In the genomic region with DNA sequence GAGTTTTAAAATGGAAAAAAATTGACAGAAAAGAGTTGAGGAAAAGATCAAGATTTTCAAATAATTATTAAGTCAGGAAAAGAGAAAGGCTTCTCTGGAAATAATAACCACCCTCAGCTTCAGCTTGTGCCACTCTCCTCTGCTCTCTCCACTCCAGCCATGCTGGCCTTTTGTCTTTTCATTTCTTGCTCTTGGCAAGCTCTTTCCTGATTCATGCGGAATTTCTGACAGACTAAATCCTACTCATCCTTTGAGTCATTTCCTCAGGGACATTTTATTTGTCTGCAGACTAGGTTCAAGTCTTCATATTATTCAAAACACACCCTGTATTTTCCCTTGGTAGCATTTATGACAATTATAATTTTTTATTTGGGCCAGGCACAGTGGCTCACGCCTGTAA, we compare ENCODE assay signal across 1 cellular context.
TF ChIP-seq lines count a peak whose summit lies in the region.

No MANE protein-coding gene starts in this region.

TF ChIP-seq in HepG2, 621 proteins besides CTCF, POLR2A, EP300 and RAD21:
- TF ChIP-seq CCAR2 (optimal IDR thresholded peaks at IDR 0.05; ENCODE audit: low read depth, low read length) (no peak), MTA3 (CRISPR knock-in tag; IDR thresholded peaks at IDR 0.05) (no peak), MAF1 (CRISPR knock-in tag; IDR thresholded peaks at IDR 0.05; ENCODE audit: borderline replicate concordance) (no peak), GABPB1 (CRISPR knock-in tag; IDR thresholded peaks at IDR 0.05) (no peak), ZNF672 (CRISPR knock-in tag; IDR thresholded peaks at IDR 0.05) (no peak), BRCA1 (CRISPR knock-in tag; IDR thresholded peaks at IDR 0.05) (no peak)
- TF ChIP-seq, protein P1, sequence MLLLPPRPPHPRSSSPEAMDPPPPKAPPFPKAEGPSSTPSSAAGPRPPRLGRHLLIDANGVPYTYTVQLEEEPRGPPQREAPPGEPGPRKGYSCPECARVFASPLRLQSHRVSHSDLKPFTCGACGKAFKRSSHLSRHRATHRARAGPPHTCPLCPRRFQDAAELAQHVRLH (CRISPR knock-in tag; IDR thresholded peaks at IDR 0.05; ENCODE audit: borderline replicate concordance, low read depth): no peak
